In the genomic region with DNA sequence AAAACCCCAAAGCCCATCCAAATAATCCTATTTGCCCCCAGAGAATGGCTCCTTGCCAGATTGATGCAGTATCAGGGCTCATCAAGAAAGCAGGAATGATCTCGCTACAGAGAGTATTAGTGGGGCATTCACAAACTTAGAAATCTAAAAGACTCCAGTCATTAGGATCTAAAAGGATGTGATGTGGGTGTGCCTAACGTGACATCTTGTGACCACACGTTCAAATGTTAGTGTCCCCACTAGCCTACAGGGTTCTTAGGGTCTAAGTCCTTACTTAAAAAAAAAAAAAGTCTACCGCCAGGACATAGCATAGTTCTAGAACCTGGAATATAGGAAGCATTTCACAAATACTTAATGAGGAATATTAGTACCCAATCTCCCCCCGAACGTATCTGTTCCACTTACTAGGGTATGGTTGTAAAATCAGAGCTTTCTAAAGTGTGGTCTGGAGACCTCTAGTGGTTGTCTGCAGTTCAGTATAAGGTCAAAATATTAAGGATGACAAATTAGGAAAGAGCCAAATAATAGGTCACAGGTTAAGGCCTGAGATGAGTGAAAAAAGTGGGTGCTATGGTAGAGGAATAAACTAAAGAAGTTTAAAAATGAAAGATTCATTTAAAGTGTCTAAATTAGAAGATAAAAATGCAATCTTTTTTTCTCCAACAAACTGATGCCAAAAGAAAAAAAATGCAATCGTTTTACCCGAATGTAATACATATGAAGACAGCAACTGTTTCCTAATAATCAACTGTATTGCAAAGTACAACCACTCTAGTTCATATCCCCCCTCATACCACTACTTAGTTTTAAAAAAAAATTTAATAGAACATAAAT, we compare ENCODE assay signal across 9 cellular contexts. TPM values are rescaled to one million over a fixed set of nuclear protein-coding genes. Genes with fewer than 3 reads are reported as not detected.
DNase-seq lines count a peak whose midpoint lies in the region; ATAC-seq and TF ChIP-seq lines count a peak whose summit lies in the region.
"Had no signal": no experiment of that assay in that cellular context is flagged by ENCODE, and none has a peak within 500 bp of the region (broad histone marks: within the 10 kb centered on the region; RNA-seq: fewer than 3 reads in every experiment).

No MANE protein-coding gene starts in this region.

- no peaks in the 10 kb centered on the region for H3K79me2 ChIP-seq in trophoblast cell (ENCODE audit: control insufficient read depth, insufficient read depth, low read length, poor library complexity)

- H2BK12ac ChIP-seq in trophoblast cell (ENCODE audit: low read length), result no peak overlapping the region

- H3K27ac ChIP-seq in dorsolateral prefrontal cortex (no peak overlapping the region), trophoblast cell (ENCODE audit: low read depth, low read length) (no peak overlapping the region)

- no peak for TF ChIP-seq POLR2A in lower leg skin (IDR thresholded peaks at IDR 0.05)

- H2BK120ac ChIP-seq in trophoblast cell (ENCODE audit: insufficient read depth, low read length, poor library complexity), result no peak overlapping the region

- no peaks in the 10 kb centered on the region for H3K79me1 ChIP-seq in trophoblast cell (ENCODE audit: low read length)

- H3K9ac ChIP-seq in trophoblast cell (ENCODE audit: low read length), result no peak overlapping the region

- peaks cover 2% of the 10 kb centered on the region for H3K9me3 ChIP-seq in trophoblast cell (ENCODE audit: insufficient read depth, low read depth, low read length)

- no peak overlapping the region for H3K23ac ChIP-seq in trophoblast cell (ENCODE audit: low read length)

- no peak overlapping the region for H4K12ac ChIP-seq in trophoblast cell (ENCODE audit: low read depth, low read length)

- in situ Hi-C loops in G401 (cut with HindIII; ENCODE audit: low sequenced_read_pairs), result no loop called here

- H4K8ac ChIP-seq in trophoblast cell (ENCODE audit: low read depth, low read length), result no peak overlapping the region

- ATAC-seq in GM18861 (IDR thresholded peaks at IDR 0.05; ENCODE audit: unreplicated experiment), result peak; percentile 60

- no peak overlapping the region for H3K4me2 ChIP-seq in trophoblast cell (ENCODE audit: low read length)

- no peaks in the 10 kb centered on the region for H3K36me3 ChIP-seq in trophoblast cell (ENCODE audit: control insufficient read depth in 1 of 2, insufficient read depth in 2 of 2, low read length in 2 of 2)

- DNase-seq in AG08395 (ENCODE audit: low spot score) (peak; percentile 43), NCI-H748 treated with DMSO at 0.1 percent for 48 hours (lab: John Stamatoyannopoulos, UW) (peak; percentile 0), dorsolateral prefrontal cortex (no peak), trophoblast cell (peak; percentile 7 to 68), G401 (ENCODE audit: low spot score) (no peak), lower leg skin (ENCODE audit: low spot score in 2 of 2) (no peak)
- DNase-seq in stimulated activated CD4-positive, alpha-beta T cell treated with anti-CD3 and anti-CD28 coated beads, Interleukin-4, amount 100 ng/mL, for 24 hours, result no peak

- H2BK5ac ChIP-seq in trophoblast cell (ENCODE audit: low read depth, low read length, poor library complexity), result no peak overlapping the region

- no peaks in the 10 kb centered on the region for H3K27me3 ChIP-seq in dorsolateral prefrontal cortex
- no peaks in the 10 kb centered on the region for H3K27me3 ChIP-seq in trophoblast cell (ENCODE audit: insufficient read depth, low read length)

- no peak overlapping the region for H3K18ac ChIP-seq in trophoblast cell (ENCODE audit: low read length)

- no peak overlapping the region for H4K91ac ChIP-seq in trophoblast cell (ENCODE audit: low read depth, low read length)

- no peak overlapping the region for H3K14ac ChIP-seq in trophoblast cell (ENCODE audit: low read length)

- TF ChIP-seq CTCF in dorsolateral prefrontal cortex (IDR thresholded peaks at IDR 0.05 in 54 of 56, conservative IDR thresholded peaks at IDR 0.05 in 2 of 56; ENCODE audit: low read depth in 1 of 56, partially characterized antibody in 56 of 56) (peak; percentile 18 to 75 (median 56)), lower leg skin (IDR thresholded peaks at IDR 0.05) (no peak)

- H3K4ac ChIP-seq in trophoblast cell (ENCODE audit: low read depth, low read length), result no peak overlapping the region

- H3K4me1 ChIP-seq in trophoblast cell (ENCODE audit: control insufficient read depth in 1 of 2, insufficient read depth in 2 of 2, low read length in 2 of 2), result no peaks in the 10 kb centered on the region

- H2AK5ac ChIP-seq in trophoblast cell (ENCODE audit: low read length), result no peak overlapping the region

- WGBS in trophoblast cell (ENCODE audit: extremely low coverage, insufficient coverage, insufficient read length), result no CpG with 5 or more reads among the region's 8 CpGs
- WGBS in lower leg skin, 2 donors, result 49% methylated on average over 8 of the region's 8 CpGs

- no peak overlapping the region for H2AFZ ChIP-seq in trophoblast cell (ENCODE audit: insufficient read depth, low read length, poor library complexity)

- H3K4me3 ChIP-seq in dorsolateral prefrontal cortex (no peak overlapping the region), trophoblast cell (ENCODE audit: low read depth, low read length) (no peak overlapping the region), lower leg skin (ENCODE audit: low read depth, poor library complexity, severe bottlenecking) (no peak overlapping the region)

- intact Hi-C loops in dorsolateral prefrontal cortex (cut with DNase I) (loop anchor here in 1 of 2 donors (10.0 kb wide), 1 partner anchor 229 kb away; no protein-coding TSS in a partner anchor), lower leg skin (cut with DNase I; ENCODE audit: low total_unique reads) (no loop called here)

RNA-seq across cellular contexts. Expression of a gene that starts 4.2 kb away (rescaled TPM):
- total RNA-seq in dorsolateral prefrontal cortex (10 to 100 TPM in 22 of 120 experiments, 1 to 10 TPM in 54, under 1 TPM in 44; 0.07 to 33.0 (median 2.1) TPM), lower leg skin (not detected)
- 0.01 TPM in 1 of 2 replicates, not detected in the other for polyA plus RNA-seq in trophoblast cell (2013)
- 0.18 TPM in 1 of 2 replicates, not detected in the other for total RNA-seq in G401 (2014; rRNA removed; shearing (Covaris generic))
- polyA plus RNA-seq: esophagus had no signal

Comparison
In these comparisons a context has a peak if more than half of its experiments do, and no peak if none do; other contexts are left out.
1. DNase-seq: peak in AG08395 (single experiment), NCI-H748 treated with DMSO at 0.1 percent for 48 hours (single experiment) and trophoblast cell (2 of 2); none in dorsolateral prefrontal cortex (0 of 10), G401 (single experiment), stimulated activated CD4-positive, alpha-beta T cell treated with anti-CD3 and anti-CD28 coated beads, Interleukin-4, amount 100 ng/mL, for 24 hours (single experiment) and lower leg skin (0 of 2).
2. CTCF ChIP-seq: peak in dorsolateral prefrontal cortex (56 of 56); none in lower leg skin (0 of 3).